In genomic region chr9:34576593-34576935, GRCh38 we compare ENCODE assay signal across 1 cellular context.
TF ChIP-seq lines count a peak whose summit lies in the region.

No MANE protein-coding gene starts in this region.

TF ChIP-seq in WTC11, 78 proteins besides CTCF, POLR2A, EP300 and RAD21 (continued from another document):
- TF ChIP-seq, protein P1, sequence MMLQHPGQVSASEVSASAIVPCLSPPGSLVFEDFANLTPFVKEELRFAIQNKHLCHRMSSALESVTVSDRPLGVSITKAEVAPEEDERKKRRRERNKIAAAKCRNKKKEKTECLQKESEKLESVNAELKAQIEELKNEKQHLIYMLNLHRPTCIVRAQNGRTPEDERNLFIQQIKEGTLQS (CRISPR knock-in tag; conservative IDR thresholded peaks at IDR 0.05) = no peak
- no peak for TF ChIP-seq TEAD4 (CRISPR knock-in tag; IDR thresholded peaks at IDR 0.05)
- TF ChIP-seq, protein P2, sequence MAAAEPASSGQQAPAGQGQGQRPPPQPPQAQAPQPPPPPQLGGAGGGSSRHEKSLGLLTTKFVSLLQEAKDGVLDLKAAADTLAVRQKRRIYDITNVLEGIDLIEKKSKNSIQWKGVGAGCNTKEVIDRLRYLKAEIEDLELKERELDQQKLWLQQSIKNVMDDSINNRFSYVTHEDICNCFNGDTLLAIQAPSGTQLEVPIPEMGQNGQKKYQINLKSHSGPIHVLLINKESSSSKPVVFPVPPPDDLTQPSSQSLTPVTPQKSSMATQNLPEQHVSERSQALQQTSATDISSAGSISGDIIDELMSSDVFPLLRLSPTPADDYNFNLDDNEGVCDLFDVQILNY (CRISPR knock-in tag; IDR thresholded peaks at IDR 0.05) = no peak
- TF ChIP-seq, protein P3, sequence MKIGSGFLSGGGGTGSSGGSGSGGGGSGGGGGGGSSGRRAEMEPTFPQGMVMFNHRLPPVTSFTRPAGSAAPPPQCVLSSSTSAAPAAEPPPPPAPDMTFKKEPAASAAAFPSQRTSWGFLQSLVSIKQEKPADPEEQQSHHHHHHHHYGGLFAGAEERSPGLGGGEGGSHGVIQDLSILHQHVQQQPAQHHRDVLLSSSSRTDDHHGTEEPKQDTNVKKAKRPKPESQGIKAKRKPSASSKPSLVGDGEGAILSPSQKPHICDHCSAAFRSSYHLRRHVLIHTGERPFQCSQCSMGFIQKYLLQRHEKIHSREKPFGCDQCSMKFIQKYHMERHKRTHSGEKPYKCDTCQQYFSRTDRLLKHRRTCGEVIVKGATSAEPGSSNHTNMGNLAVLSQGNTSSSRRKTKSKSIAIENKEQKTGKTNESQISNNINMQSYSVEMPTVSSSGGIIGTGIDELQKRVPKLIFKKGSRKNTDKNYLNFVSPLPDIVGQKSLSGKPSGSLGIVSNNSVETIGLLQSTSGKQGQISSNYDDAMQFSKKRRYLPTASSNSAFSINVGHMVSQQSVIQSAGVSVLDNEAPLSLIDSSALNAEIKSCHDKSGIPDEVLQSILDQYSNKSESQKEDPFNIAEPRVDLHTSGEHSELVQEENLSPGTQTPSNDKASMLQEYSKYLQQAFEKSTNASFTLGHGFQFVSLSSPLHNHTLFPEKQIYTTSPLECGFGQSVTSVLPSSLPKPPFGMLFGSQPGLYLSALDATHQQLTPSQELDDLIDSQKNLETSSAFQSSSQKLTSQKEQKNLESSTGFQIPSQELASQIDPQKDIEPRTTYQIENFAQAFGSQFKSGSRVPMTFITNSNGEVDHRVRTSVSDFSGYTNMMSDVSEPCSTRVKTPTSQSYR (CRISPR knock-in tag; IDR thresholded peaks at IDR 0.05) = no peak
- no peak for TF ChIP-seq ATF1 (CRISPR knock-in tag; IDR thresholded peaks at IDR 0.05)
- TF ChIP-seq ZNF532 (CRISPR knock-in tag; IDR thresholded peaks at IDR 0.05; ENCODE audit: borderline replicate concordance) = no peak
- TF ChIP-seq ATF6 (CRISPR knock-in tag; IDR thresholded peaks at IDR 0.05) = no peak
- no peak for TF ChIP-seq NR3C1 (CRISPR knock-in tag; conservative IDR thresholded peaks at IDR 0.05; ENCODE audit: low read depth)
- TF ChIP-seq, protein P4, sequence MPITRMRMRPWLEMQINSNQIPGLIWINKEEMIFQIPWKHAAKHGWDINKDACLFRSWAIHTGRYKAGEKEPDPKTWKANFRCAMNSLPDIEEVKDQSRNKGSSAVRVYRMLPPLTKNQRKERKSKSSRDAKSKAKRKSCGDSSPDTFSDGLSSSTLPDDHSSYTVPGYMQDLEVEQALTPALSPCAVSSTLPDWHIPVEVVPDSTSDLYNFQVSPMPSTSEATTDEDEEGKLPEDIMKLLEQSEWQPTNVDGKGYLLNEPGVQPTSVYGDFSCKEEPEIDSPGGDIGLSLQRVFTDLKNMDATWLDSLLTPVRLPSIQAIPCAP (CRISPR knock-in tag; IDR thresholded peaks at IDR 0.05) = no peak
- TF ChIP-seq, protein P5, sequence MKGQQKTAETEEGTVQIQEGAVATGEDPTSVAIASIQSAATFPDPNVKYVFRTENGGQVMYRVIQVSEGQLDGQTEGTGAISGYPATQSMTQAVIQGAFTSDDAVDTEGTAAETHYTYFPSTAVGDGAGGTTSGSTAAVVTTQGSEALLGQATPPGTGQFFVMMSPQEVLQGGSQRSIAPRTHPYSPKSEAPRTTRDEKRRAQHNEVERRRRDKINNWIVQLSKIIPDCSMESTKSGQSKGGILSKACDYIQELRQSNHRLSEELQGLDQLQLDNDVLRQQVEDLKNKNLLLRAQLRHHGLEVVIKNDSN (CRISPR knock-in tag; IDR thresholded peaks at IDR 0.05) = no peak
- TF ChIP-seq, protein P6, sequence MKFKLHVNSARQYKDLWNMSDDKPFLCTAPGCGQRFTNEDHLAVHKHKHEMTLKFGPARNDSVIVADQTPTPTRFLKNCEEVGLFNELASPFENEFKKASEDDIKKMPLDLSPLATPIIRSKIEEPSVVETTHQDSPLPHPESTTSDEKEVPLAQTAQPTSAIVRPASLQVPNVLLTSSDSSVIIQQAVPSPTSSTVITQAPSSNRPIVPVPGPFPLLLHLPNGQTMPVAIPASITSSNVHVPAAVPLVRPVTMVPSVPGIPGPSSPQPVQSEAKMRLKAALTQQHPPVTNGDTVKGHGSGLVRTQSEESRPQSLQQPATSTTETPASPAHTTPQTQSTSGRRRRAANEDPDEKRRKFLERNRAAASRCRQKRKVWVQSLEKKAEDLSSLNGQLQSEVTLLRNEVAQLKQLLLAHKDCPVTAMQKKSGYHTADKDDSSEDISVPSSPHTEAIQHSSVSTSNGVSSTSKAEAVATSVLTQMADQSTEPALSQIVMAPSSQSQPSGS (CRISPR knock-in tag; IDR thresholded peaks at IDR 0.05; ENCODE audit: borderline replicate concordance, low read depth) = no peak
